ENCODE assay signal across 35 cellular contexts in the genomic region with DNA sequence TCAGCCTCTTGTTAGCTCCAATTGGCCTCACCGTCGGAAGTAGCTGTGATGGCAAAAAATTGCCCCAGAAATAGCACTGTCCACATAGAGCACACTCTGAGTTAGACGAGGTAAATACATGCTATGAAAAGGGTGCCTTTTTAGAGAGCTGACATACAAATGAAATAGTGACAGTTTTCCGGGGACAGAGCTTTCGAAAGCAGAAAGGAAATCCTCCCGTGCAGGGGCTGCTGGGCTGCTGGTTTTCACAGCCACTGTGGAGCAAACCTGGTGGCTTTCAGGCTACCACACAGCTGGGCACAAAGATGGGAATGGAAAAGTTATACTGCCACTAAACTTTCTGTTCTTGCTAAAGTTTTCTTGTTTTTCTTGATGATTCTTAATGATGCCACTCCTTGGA. TPM values are rescaled to one million over a fixed set of nuclear protein-coding genes. Genes with fewer than 3 reads are reported as not detected.
"Had no signal": no experiment of that assay in that cellular context is flagged by ENCODE, and none has a peak within 500 bp of the region (broad histone marks: within the 10 kb centered on the region; RNA-seq: fewer than 3 reads in every experiment).

No MANE protein-coding gene starts in this region.

- H3K4me3 Mint-ChIP-seq: activated CD4-positive, alpha-beta T cell treated with anti-CD3 and anti-CD28 coated beads, Interleukin-2, amount 10 ng/mL, durations not matched to agents 7 days and 5 days; activated CD8-positive, alpha-beta T cell treated with anti-CD3 and anti-CD28 coated beads, Interleukin-2, amount 10 ng/mL, durations not matched to agents 7 days and 5 days; activated naive CD4-positive, alpha-beta T cell treated with anti-CD3 and anti-CD28 coated beads, Interleukin-2, amount 10 ng/mL, durations not matched to agents 7 days and 5 days; activated naive CD8-positive, alpha-beta T cell; activated naive CD8-positive, alpha-beta T cell treated with anti-CD3 and anti-CD28 coated beads, Interleukin-2, amount 50 U/mL, for 24 hours; activated T-cell treated with anti-CD3 and anti-CD28 coated beads, Interleukin-2, amount 50 U/mL, for 4 hours; activated T-helper 1 cell treated with anti-CD3 and anti-CD28 coated beads, Interleukin-12 subunit alpha, Interleukin-12 subunit beta, Interleukin-2, Interleukin-4 antibody, amounts not matched to agents 30 ng/mL and 10 ng/mL and 1 ng/mL, durations not matched to agents 14 hours and 24 hours and 36 hours; brain; IgD-negative memory B cell; T-helper 1 cell treated with Interleukin-12 subunit alpha and Interleukin-12 subunit beta and Interleukin-4 antibody, amounts not matched to agents 30 μg/mL and 1 μg/mL, for 36 hours; T-helper 2 cell treated with Interferon-gamma antibody and Interleukin-4, amounts not matched to agents 5 μg/mL and 100 μg/mL, for 36 hours had no signal

- H3K9me3 Mint-ChIP-seq: activated CD4-positive, alpha-beta T cell treated with anti-CD3 and anti-CD28 coated beads, Interleukin-2, amount 10 ng/mL, durations not matched to agents 7 days and 5 days; activated naive CD4-positive, alpha-beta T cell treated with anti-CD3 and anti-CD28 coated beads, Interleukin-2, amount 10 ng/mL, durations not matched to agents 7 days and 5 days; activated naive CD8-positive, alpha-beta T cell treated with anti-CD3 and anti-CD28 coated beads, Interleukin-2, amount 50 U/mL, for 24 hours; activated T-cell treated with anti-CD3 and anti-CD28 coated beads, Interleukin-2, amount 50 U/mL, for 4 hours; activated T-helper 1 cell treated with anti-CD3 and anti-CD28 coated beads, Interleukin-12 subunit alpha, Interleukin-12 subunit beta, Interleukin-2, Interleukin-4 antibody, amounts not matched to agents 30 ng/mL and 10 ng/mL and 1 ng/mL, durations not matched to agents 14 hours and 24 hours and 36 hours; brain; IgD-negative memory B cell; T-helper 1 cell treated with Interleukin-12 subunit alpha and Interleukin-12 subunit beta and Interleukin-4 antibody, amounts not matched to agents 30 μg/mL and 1 μg/mL, for 36 hours; T-helper 2 cell treated with Interferon-gamma antibody and Interleukin-4, amounts not matched to agents 5 μg/mL and 100 μg/mL, for 36 hours had no signal

- H3K4me3 ChIP-seq: PC-9, SJCRH30, SK-N-MC had no signal

- H3K36me3 ChIP-seq: SJCRH30 had no signal

- H2AFZ ChIP-seq: PC-9 had no signal

- ATAC-seq: activated CD8-positive, alpha-beta T cell treated with anti-CD3 and anti-CD28 coated beads, Interleukin-2, amount 10 ng/mL, durations not matched to agents 7 days and 5 days; activated naive CD8-positive, alpha-beta T cell treated with anti-CD3 and anti-CD28 coated beads, Interleukin-2, amount 50 U/mL, for 24 hours; activated T-cell treated with anti-CD3 and anti-CD28 coated beads, Interleukin-2, amount 50 U/mL, for 4 hours; Right ventricle myocardium inferior had no signal

- H3K4me1 Mint-ChIP-seq: activated CD4-positive, alpha-beta T cell treated with anti-CD3 and anti-CD28 coated beads, Interleukin-2, amount 10 ng/mL, durations not matched to agents 7 days and 5 days; activated naive CD4-positive, alpha-beta T cell treated with anti-CD3 and anti-CD28 coated beads, Interleukin-2, amount 10 ng/mL, durations not matched to agents 7 days and 5 days; activated naive CD8-positive, alpha-beta T cell treated with anti-CD3 and anti-CD28 coated beads, Interleukin-2, amount 50 U/mL, for 24 hours; brain; IgD-negative memory B cell had no signal

- H3K27ac Mint-ChIP-seq: activated CD4-positive, alpha-beta T cell treated with anti-CD3 and anti-CD28 coated beads, Interleukin-2, amount 10 ng/mL, durations not matched to agents 7 days and 5 days; activated CD8-positive, alpha-beta T cell treated with anti-CD3 and anti-CD28 coated beads, Interleukin-2, amount 10 ng/mL, durations not matched to agents 7 days and 5 days; activated naive CD4-positive, alpha-beta T cell treated with anti-CD3 and anti-CD28 coated beads, Interleukin-2, amount 10 ng/mL, durations not matched to agents 7 days and 5 days; activated naive CD8-positive, alpha-beta T cell; activated naive CD8-positive, alpha-beta T cell treated with anti-CD3 and anti-CD28 coated beads, Interleukin-2, amount 50 U/mL, for 24 hours; activated T-helper 1 cell treated with anti-CD3 and anti-CD28 coated beads, Interleukin-12 subunit alpha, Interleukin-12 subunit beta, Interleukin-2, Interleukin-4 antibody, amounts not matched to agents 30 ng/mL and 10 ng/mL and 1 ng/mL, durations not matched to agents 14 hours and 24 hours and 36 hours; brain; IgD-negative memory B cell; T-helper 1 cell treated with Interleukin-12 subunit alpha and Interleukin-12 subunit beta and Interleukin-4 antibody, amounts not matched to agents 30 μg/mL and 1 μg/mL, for 36 hours; T-helper 2 cell treated with Interferon-gamma antibody and Interleukin-4, amounts not matched to agents 5 μg/mL and 100 μg/mL, for 36 hours had no signal

- H3K4me1 ChIP-seq: SJCRH30 had no signal

- DNase-seq: activated CD4-positive, alpha-beta T cell treated with anti-CD3 and anti-CD28 coated beads, Interleukin-2, amount 10 ng/mL, durations not matched to agents 7 days and 5 days; activated CD4-positive, alpha-beta T cell treated with anti-CD3 and anti-CD28 coated beads, Interleukin-2, amount 50 U/mL, for 48 hours; activated CD8-positive, alpha-beta memory T cell treated with anti-CD3 and anti-CD28 coated beads, Interleukin-2, amount 50 U/mL, for 4 hours; activated CD8-positive, alpha-beta T cell treated with anti-CD3 and anti-CD28 coated beads, Interleukin-2, amount 10 ng/mL, durations not matched to agents 7 days and 5 days; activated naive CD4-positive, alpha-beta T cell treated with anti-CD3 and anti-CD28 coated beads, Interleukin-2, amount 10 ng/mL, durations not matched to agents 7 days and 5 days; activated naive CD8-positive, alpha-beta T cell treated with anti-CD3 and anti-CD28 coated beads, Interleukin-2, amount 50 U/mL, for 24 hours; activated T-cell treated with anti-CD3 and anti-CD28 coated beads for 4 hours; activated T-cell treated with anti-CD3 and anti-CD28 coated beads, Interleukin-2, amount 50 U/mL, for 4 hours; anterior cingulate cortex; caudate nucleus; cerebellar nuclear complex; KBM-7; NCI-H1105; NCI-H1436; NCI-H1694; NCI-H1930; NCI-H2081 treated with DMSO at 0.1 percent for 48 hours; NCI-H345; NCI-H524 treated with DMSO at 0.1 percent for 48 hours; NK-92 treated with Interleukin-12 subunit alpha and Interleukin-12 subunit beta, amount 100 ng/mL, for 24 hours; SJCRH30 had no signal

- H3K27ac ChIP-seq: PC-9, RWPE1, SJCRH30, SK-N-MC had no signal

- H3K4me2 ChIP-seq: PC-9 had no signal

- H3K36me3 Mint-ChIP-seq: activated naive CD4-positive, alpha-beta T cell treated with anti-CD3 and anti-CD28 coated beads, Interleukin-2, amount 10 ng/mL, durations not matched to agents 7 days and 5 days; activated naive CD8-positive, alpha-beta T cell; brain; IgD-negative memory B cell had no signal

- H3K9me3 ChIP-seq: SJCRH30 had no signal

RNA-seq across cellular contexts. Expression of gene SLPI, which starts 8.3 kb away (rescaled TPM):
- total RNA-seq: activated CD8-positive, alpha-beta T cell treated with anti-CD3 and anti-CD28 coated beads, Interleukin-2, amount 10 ng/mL, durations not matched to agents 7 days and 5 days; activated T-helper 1 cell treated with anti-CD3 and anti-CD28 coated beads, Interleukin-12 subunit alpha, Interleukin-12 subunit beta, Interleukin-2, Interleukin-4 antibody, amounts not matched to agents 30 ng/mL and 10 ng/mL and 1 ng/mL, durations not matched to agents 14 hours and 24 hours and 36 hours; LHCN-M2; OCI-LY7; SJCRH30 had no signal

RNA-seq across cellular contexts. Expression of gene SEMG2, which starts 24.9 kb away (rescaled TPM):
- total RNA-seq: activated CD4-positive, alpha-beta T cell treated with anti-CD3 and anti-CD28 coated beads, Interleukin-2, amount 10 ng/mL, durations not matched to agents 7 days and 5 days; activated CD8-positive, alpha-beta T cell treated with anti-CD3 and anti-CD28 coated beads, Interleukin-2, amount 10 ng/mL, durations not matched to agents 7 days and 5 days; activated T-cell treated with anti-CD3 and anti-CD28 coated beads, Interleukin-2, amount 50 U/mL, for 4 hours; activated T-helper 1 cell treated with anti-CD3 and anti-CD28 coated beads, Interleukin-12 subunit alpha, Interleukin-12 subunit beta, Interleukin-2, Interleukin-4 antibody, amounts not matched to agents 30 ng/mL and 10 ng/mL and 1 ng/mL, durations not matched to agents 14 hours and 24 hours and 36 hours; bronchial epithelial cell; LHCN-M2; NCI-H460; OCI-LY7; PC-9; Right ventricle myocardium inferior; SJCRH30 had no signal

RNA-seq across cellular contexts. Expression of gene SEMG1, which starts 39.3 kb away (rescaled TPM):
- total RNA-seq: activated CD4-positive, alpha-beta T cell treated with anti-CD3 and anti-CD28 coated beads, Interleukin-2, amount 10 ng/mL, durations not matched to agents 7 days and 5 days; activated CD8-positive, alpha-beta T cell treated with anti-CD3 and anti-CD28 coated beads, Interleukin-2, amount 10 ng/mL, durations not matched to agents 7 days and 5 days; activated T-cell treated with anti-CD3 and anti-CD28 coated beads, Interleukin-2, amount 50 U/mL, for 4 hours; activated T-helper 1 cell treated with anti-CD3 and anti-CD28 coated beads, Interleukin-12 subunit alpha, Interleukin-12 subunit beta, Interleukin-2, Interleukin-4 antibody, amounts not matched to agents 30 ng/mL and 10 ng/mL and 1 ng/mL, durations not matched to agents 14 hours and 24 hours and 36 hours; bronchial epithelial cell; LHCN-M2; NCI-H460; OCI-LY7; PC-9; Right ventricle myocardium inferior; SJCRH30 had no signal
